Comparison of ENCODE assay signal across 10 cellular contexts in genomic region chr2:68423966-68424650, GRCh38. TPM values are rescaled to one million over a fixed set of nuclear protein-coding genes. Genes with fewer than 3 reads are reported as not detected.
DNase-seq lines count a peak whose midpoint lies in the region; ATAC-seq and TF ChIP-seq lines count a peak whose summit lies in the region.
"Had no signal": no experiment of that assay in that cellular context is flagged by ENCODE, and none has a peak within 500 bp of the region (broad histone marks: within the 10 kb centered on the region; RNA-seq: fewer than 3 reads in every experiment).

No MANE protein-coding gene starts in this region.

- peaks cover 0 to 2% (median 2%) of the 10 kb centered on the region in 3 donors for H3K27me3 ChIP-seq in psoas muscle (ENCODE audit: insufficient read depth in 3 of 3, low read length in 2 of 3)
- H3K27me3 ChIP-seq: ovary had no signal

- no peak for TF ChIP-seq CTCF in psoas muscle (IDR thresholded peaks at IDR 0.05)

- WGBS in psoas muscle, 3 donors = 42 to 58% (median 47%) methylated on average over 2 of the region's 2 CpGs

- no peak overlapping the region for H3K27ac ChIP-seq in psoas muscle
- H3K27ac ChIP-seq: ovary had no signal

- H3K9me3 ChIP-seq in psoas muscle = no peaks in the 10 kb centered on the region
- H3K9me3 ChIP-seq: ovary had no signal

- DNase-seq in CD1c-positive myeloid dendritic cell (ENCODE audit: extremely low spot score) (peak; percentile 85), RPMI8226 (peak; percentile 72), NCI-H748 (lab: John Stamatoyannopoulos, UW; ENCODE audit: unreplicated experiment) (no peak), Right ventricle myocardium inferior (ENCODE audit: missing footprints) (no peak), psoas muscle (no peak), NCI-H2029 treated with DMSO at 0.1 percent for 48 hours (lab: John Stamatoyannopoulos, UW) (no peak)
- DNase-seq: ovary had no signal

- H3K4me3 ChIP-seq in psoas muscle = no peak overlapping the region
- H3K4me3 ChIP-seq: ovary had no signal

- H3K36me3 ChIP-seq in psoas muscle (ENCODE audit: insufficient read depth in 1 of 2, low read depth in 1 of 2) = no peaks in the 10 kb centered on the region
- H3K36me3 ChIP-seq: ovary had no signal

- no peaks in the 10 kb centered on the region for H3K4me1 ChIP-seq in psoas muscle

- intact Hi-C loops in Right ventricle myocardium inferior (cut with DNase I) (no loop called here), psoas muscle (cut with DNase I) (no loop called here)

- peak; percentile 54 for ATAC-seq in GM19328 (IDR thresholded peaks at IDR 0.05; ENCODE audit: unreplicated experiment)
- ATAC-seq in HG03066 (IDR thresholded peaks at IDR 0.05; ENCODE audit: low read depth, unreplicated experiment) = peak; percentile 87
- no peak for ATAC-seq in Right ventricle myocardium inferior
- ATAC-seq in psoas muscle = no peak

RNA-seq across cellular contexts. Expression of gene FBXO48, which starts 43.0 kb away (rescaled TPM):
- 1.1 TPM for total RNA-seq in Right ventricle myocardium inferior
- total RNA-seq in psoas muscle = 1 to 10 TPM in 2 of 4 donors, under 1 TPM in 2; 0.90 to 2.4 (median 1.6) TPM
- 1 to 10 TPM in 1 of 3 donors, under 1 TPM in 2; 0.57 to 4.3 (median 0.87) TPM for polyA plus RNA-seq in psoas muscle

RNA-seq across cellular contexts. Expression of gene APLF, which starts 43.3 kb away (rescaled TPM):
- total RNA-seq in Right ventricle myocardium inferior = 3.8 TPM
- 1 to 10 TPM; 2.8 to 4.3 (median 3.6) TPM for total RNA-seq in psoas muscle
- 1 to 10 TPM in 2 of 3 donors, under 1 TPM in 1; 0.52 to 1.6 (median 1.4) TPM for polyA plus RNA-seq in psoas muscle

RNA-seq across cellular contexts. Expression of gene PLEK, which starts 59.0 kb away (rescaled TPM):
- total RNA-seq in Right ventricle myocardium inferior (7.2 TPM), psoas muscle (1 to 10 TPM; 2.3 to 3.9 (median 2.9) TPM)
- 1 to 10 TPM in 1 of 3 donors, under 1 TPM in 2; 0.89 to 1.2 (median 0.99) TPM for polyA plus RNA-seq in psoas muscle
- total RNA-seq: fibroblast of lung had no signal
- polyA plus RNA-seq: fibroblast of lung had no signal

Comparison
In these comparisons a context has a peak if more than half of its experiments do, and no peak if none do; other contexts are left out.
1. DNase-seq: peak in CD1c-positive myeloid dendritic cell (single experiment) and RPMI8226 (single experiment); none in NCI-H748 (single experiment), Right ventricle myocardium inferior (single experiment), psoas muscle (0 of 2) and NCI-H2029 treated with DMSO at 0.1 percent for 48 hours (single experiment).
2. ATAC-seq: peak in GM19328 (single experiment) and HG03066 (single experiment); none in Right ventricle myocardium inferior (single experiment) and psoas muscle (0 of 4).